In genomic region chr1:212607924-212608208, GRCh38 we compare ENCODE assay signal across 8 cellular contexts. TPM values are rescaled to one million over a fixed set of nuclear protein-coding genes. Genes with fewer than 3 reads are reported as not detected.
DNase-seq lines count a peak whose midpoint lies in the region; ATAC-seq and TF ChIP-seq lines count a peak whose summit lies in the region.

No MANE protein-coding gene starts in this region.

- TF ChIP-seq CTCF in VCaP (conservative IDR thresholded peaks at IDR 0.05) = no peak
- TF ChIP-seq CTCF in cardiac muscle cell (IDR thresholded peaks at IDR 0.05; ENCODE audit: low read depth, low read length) = no peak
- TF ChIP-seq CTCF in sigmoid colon (IDR thresholded peaks at IDR 0.05) = no peak

- 0 to 1% methylated on average over 27 of the region's 27 CpGs for WGBS in sigmoid colon, 2 donors

- peak; percentile 19 for ATAC-seq in GM18511 (IDR thresholded peaks at IDR 0.05; ENCODE audit: unreplicated experiment)
- peak; percentile 3 for ATAC-seq in HG02763 (IDR thresholded peaks at IDR 0.05; ENCODE audit: unreplicated experiment)

- TF ChIP-seq POLR2A in sigmoid colon (IDR thresholded peaks at IDR 0.05) = no peak

- H3K27me3 ChIP-seq in cardiac muscle cell (peaks cover 52% of the 10 kb centered on the region), sigmoid colon (peaks cover 12 to 39% (median 34%) of the 10 kb centered on the region in 3 donors)

- H3K9me3 ChIP-seq in cardiac muscle cell (ENCODE audit: low read depth) (no peaks in the 10 kb centered on the region), sigmoid colon (no peaks in the 10 kb centered on the region)

- DNase-seq in cardiac muscle cell (ENCODE audit: low read depth in 1 of 2, low spot score in 1 of 2) (no peak), sigmoid colon (no peak), GM19240 (ENCODE audit: insufficient read length, low spot score) (no peak), NCI-H2029 treated with DMSO at 0.1 percent for 48 hours (lab: John Stamatoyannopoulos, UW) (no peak)
- no peak for DNase-seq in stimulated activated CD4-positive, alpha-beta T cell treated with anti-CD3 and anti-CD28 coated beads, Interleukin-4, amount 100 ng/mL, for 24 hours

- intact Hi-C loops in sigmoid colon (cut with DNase I) = loop anchor here (1.0 to 5.0 kb wide), 4 partner anchors 49 to 571 kb away; partner anchors contain the start of genes DTL, INTS7 and PPP2R5A

- H3K36me3 ChIP-seq in cardiac muscle cell (no peaks in the 10 kb centered on the region), sigmoid colon (no peaks in the 10 kb centered on the region)

- H3K4me1 ChIP-seq in cardiac muscle cell (ENCODE audit: low read depth) = peaks cover 9% of the 10 kb centered on the region
- H3K4me1 ChIP-seq in sigmoid colon = peaks cover 0 to 54% (median 38%) of the 10 kb centered on the region in 4 donors

- H3K27ac ChIP-seq in VCaP = peak overlapping the region; percentile 76
- H3K27ac ChIP-seq in cardiac muscle cell = peak overlapping the region; percentile 87
- H3K27ac ChIP-seq in sigmoid colon = peak overlapping the region; percentile 76 to 99 (median 99)

- no peak for TF ChIP-seq EP300 in sigmoid colon (IDR thresholded peaks at IDR 0.05)

- H3K4me3 ChIP-seq in cardiac muscle cell (peak overlapping the region; percentile 52), sigmoid colon (peak overlapping the region; percentile 54 to 88 (median 81))

RNA-seq across cellular contexts. Expression of gene ATF3, which starts 0.7 kb away (rescaled TPM):
- total RNA-seq in cardiac muscle cell (5.4 and 14.2 TPM in 2 replicates), sigmoid colon (10 to 100 TPM in 2 of 4 donors, 1 to 10 TPM in 2; 3.2 to 32.0 (median 11.8) TPM)
- polyA plus RNA-seq in cardiac muscle cell (8.2 and 9.9 TPM in 2 replicates), sigmoid colon (100 to 1,000 TPM in 1 of 3 donors, 10 to 100 TPM in 2; 29.4 to 162 (median 37.8) TPM)
